In genomic region chr16:57283956-57284205, GRCh38 we compare ENCODE assay signal across 1 cellular context.
TF ChIP-seq lines count a peak whose summit lies in the region.

No MANE protein-coding gene starts in this region.

TF ChIP-seq in IMR-90, 13 proteins besides CTCF, POLR2A, EP300 and RAD21 (continued from another document):
- TF ChIP-seq MAFK (IDR thresholded peaks at IDR 0.05; ENCODE audit: low read depth, low read length) (no peak), MAZ (IDR thresholded peaks at IDR 0.05; ENCODE audit: borderline replicate concordance, low read depth, low read length) (no peak), MXI1 (IDR thresholded peaks at IDR 0.05; ENCODE audit: borderline replicate concordance, low read depth, low read length) (no peak)
TF ChIP-seq in IMR-90: peak in this region for 0.
